In the genomic region with DNA sequence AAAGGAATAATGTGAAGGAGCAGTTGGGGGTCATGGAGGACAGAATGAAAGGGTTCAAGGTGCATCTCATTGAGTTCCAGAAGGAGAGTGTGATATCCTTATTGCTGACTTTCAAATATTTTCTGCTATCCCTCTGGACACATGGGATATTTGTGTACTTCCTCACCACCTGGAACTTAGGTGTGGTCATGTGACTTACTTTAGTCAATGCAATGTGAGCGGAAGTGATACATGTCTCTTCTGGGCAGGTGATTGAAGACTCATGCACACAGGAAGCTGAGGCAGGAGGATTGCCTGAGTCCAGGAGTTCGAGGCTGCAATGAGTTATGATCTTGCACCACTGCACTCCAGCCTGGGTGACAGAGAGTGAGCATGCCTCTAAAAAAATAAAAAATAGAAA, we compare ENCODE assay signal across 2 cellular contexts.
TF ChIP-seq lines count a peak whose summit lies in the region.

No MANE protein-coding gene starts in this region.

TF ChIP-seq in HCT116, 20 proteins besides CTCF, POLR2A, EP300 and RAD21 (continued from another document):
- TF ChIP-seq, protein P1, sequence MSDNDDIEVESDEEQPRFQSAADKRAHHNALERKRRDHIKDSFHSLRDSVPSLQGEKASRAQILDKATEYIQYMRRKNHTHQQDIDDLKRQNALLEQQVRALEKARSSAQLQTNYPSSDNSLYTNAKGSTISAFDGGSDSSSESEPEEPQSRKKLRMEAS (IDR thresholded peaks at IDR 0.05) = no peak
- TF ChIP-seq CEBPB (IDR thresholded peaks at IDR 0.05; ENCODE audit: low read depth) (no peak), TCF7L2 (IDR thresholded peaks at IDR 0.05; ENCODE audit: borderline replicate concordance, extremely low read depth, insufficient read depth, insufficient read length) (no peak), ELF1 (IDR thresholded peaks at IDR 0.05; ENCODE audit: borderline replicate concordance, low read depth) (no peak), EZH2phosphoT487 (IDR thresholded peaks at IDR 0.05; ENCODE audit: borderline replicate concordance) (no peak)

TF ChIP-seq in endothelial cell of umbilical vein, 7 proteins besides CTCF, POLR2A, EP300 and RAD21 (continued from another document):
- TF ChIP-seq, protein P1 (IDR thresholded peaks at IDR 0.05; ENCODE audit: insufficient read depth, insufficient read length) = no peak
- no peak for TF ChIP-seq GATA2 (IDR thresholded peaks at IDR 0.05; ENCODE audit: insufficient read depth, insufficient read length, low read depth, low read length)
- TF ChIP-seq POLR2AphosphoS5 (IDR thresholded peaks at IDR 0.05; ENCODE audit: insufficient read depth, low read depth, low read length) = no peak
- TF ChIP-seq EZH2 (IDR thresholded peaks at IDR 0.05; ENCODE audit: borderline replicate concordance, low read depth, low read length, severe bottlenecking) = no peak
- no peak for TF ChIP-seq JUN (IDR thresholded peaks at IDR 0.05; ENCODE audit: borderline replicate concordance, insufficient read depth, insufficient read length, low read depth)
